Comparison of ENCODE assay signal across 11 cellular contexts in genomic region chr15:77375133-77375532, GRCh38.
"Had no signal": no experiment of that assay in that cellular context is flagged by ENCODE, and none has a peak within 500 bp of the region (broad histone marks: within the 10 kb centered on the region; RNA-seq: fewer than 3 reads in every experiment).

No MANE protein-coding gene starts in this region.

- H3K36me3 ChIP-seq: HAP-1 had no signal

- H3K4me1 ChIP-seq: HAP-1 had no signal

- H3K9me3 ChIP-seq: HAP-1 had no signal

- H3K4me3 ChIP-seq: GM23248, GM23338, HAP-1 had no signal

- FAIRE-seq: H1, H54 had no signal

- H3K27ac ChIP-seq: GM23248 had no signal

- DNase-seq: GM23248, GOT3, H7, H9, HCEC 1CT, HFFc6 had no signal

- ATAC-seq: GM23338, HCT116 had no signal
